In genomic region chr17:7176107-7176851, GRCh38 we compare ENCODE assay signal across 14 cellular contexts. TPM values are rescaled to one million over a fixed set of nuclear protein-coding genes. Genes with fewer than 3 reads are reported as not detected.
DNase-seq lines count a peak whose midpoint lies in the region; ATAC-seq and TF ChIP-seq lines count a peak whose summit lies in the region.
"Had no signal": no experiment of that assay in that cellular context is flagged by ENCODE, and none has a peak within 500 bp of the region (broad histone marks: within the 10 kb centered on the region; RNA-seq: fewer than 3 reads in every experiment).

No MANE protein-coding gene starts in this region.

- H3K9me2 ChIP-seq in hepatocyte (replicated peaks; ENCODE audit: insufficient read depth): no peaks in the 10 kb centered on the region

- no peaks in the 10 kb centered on the region for H3K9me3 ChIP-seq in hepatocyte (ENCODE audit: low read depth)
- H3K9me3 ChIP-seq in neural progenitor cell (ENCODE audit: low read depth): no peaks in the 10 kb centered on the region
- no peaks in the 10 kb centered on the region for H3K9me3 ChIP-seq in SJCRH30 (replicated peaks)

- H3K4me3 Mint-ChIP-seq in CD14-positive monocyte (no peak overlapping the region), WTC11 (no peak overlapping the region), neural progenitor cell (no peak overlapping the region)

- DNase-seq in CD14-positive monocyte (ENCODE audit: low spot score) (peak; percentile 13), WTC11 (ENCODE audit: low spot score) (no peak), hepatocyte (ENCODE audit: low spot score) (no peak), neural progenitor cell (ENCODE audit: low spot score) (no peak), GM03348 (ENCODE audit: low spot score) (no peak), SJCRH30 (no peak), substantia nigra (lab: John Stamatoyannopoulos, UW) (no peak)
- DNase-seq: AML-193; CD4-positive, alpha-beta T cell; DMS79; NCI-H2029; NCI-H510A; SIG-M5 had no signal

- H3K9me3 Mint-ChIP-seq in CD14-positive monocyte (peaks cover 0 to 5% (median 0%) of the 10 kb centered on the region in 7 donors), WTC11 (no peaks in the 10 kb centered on the region), neural progenitor cell (no peaks in the 10 kb centered on the region)
- H3K9me3 Mint-ChIP-seq: CD4-positive, alpha-beta T cell had no signal

- H4K20me1 ChIP-seq in hepatocyte (ENCODE audit: insufficient read depth, poor library complexity, severe bottlenecking) (no peaks in the 10 kb centered on the region), neural progenitor cell (ENCODE audit: low read depth) (no peaks in the 10 kb centered on the region)

- H3K27ac Mint-ChIP-seq in CD14-positive monocyte: no peak overlapping the region
- no peak overlapping the region for H3K27ac Mint-ChIP-seq in WTC11
- H3K27ac Mint-ChIP-seq in neural progenitor cell: no peak overlapping the region
- H3K27ac Mint-ChIP-seq: CD4-positive, alpha-beta T cell had no signal

- no peak overlapping the region for H3K9ac ChIP-seq in neural progenitor cell

- peaks cover 0 to 12% of the 10 kb centered on the region in 2 donors for H3K36me3 Mint-ChIP-seq in CD14-positive monocyte
- no peaks in the 10 kb centered on the region; the same call in none of the 2 replicates for H3K36me3 Mint-ChIP-seq in WTC11
- peaks cover 3% of the 10 kb centered on the region for H3K36me3 Mint-ChIP-seq in neural progenitor cell

- no peaks in the 10 kb centered on the region for H3K36me3 ChIP-seq in hepatocyte (replicated peaks; ENCODE audit: insufficient read depth, low read depth)
- H3K36me3 ChIP-seq in neural progenitor cell: no peaks in the 10 kb centered on the region
- H3K36me3 ChIP-seq in SJCRH30: no peaks in the 10 kb centered on the region

- ATAC-seq in WTC11: no peak
- ATAC-seq in HG02840 (IDR thresholded peaks at IDR 0.05; ENCODE audit: low FRiP score, unreplicated experiment): no peak

- H3K4me1 Mint-ChIP-seq in CD14-positive monocyte (peaks cover 21% of the 10 kb centered on the region), WTC11 (peaks cover 12% of the 10 kb centered on the region), neural progenitor cell (peaks cover 23% of the 10 kb centered on the region)

- CTCF ChIA-PET in WTC11 (lab: Charles Lee): interaction anchor here (1.0 to 4.5 kb wide), 23 partner anchors 9 to 177 kb away, joined by 3 to 75 read pairs (median 10); partner anchors contain the start of genes ACADVL, DLG4, SLC16A11 and SLC16A13

- peaks cover 9% of the 10 kb centered on the region for H3K4me1 ChIP-seq in hepatocyte (ENCODE audit: insufficient read depth)
- H3K4me1 ChIP-seq in neural progenitor cell: peaks cover 11% of the 10 kb centered on the region
- H3K4me1 ChIP-seq in SJCRH30: no peaks in the 10 kb centered on the region

- H3K79me2 ChIP-seq in hepatocyte (no peaks in the 10 kb centered on the region), neural progenitor cell (ENCODE audit: low read depth) (no peaks in the 10 kb centered on the region)

- H3K4me3 ChIP-seq in hepatocyte (peak overlapping the region; percentile 1), neural progenitor cell (peak overlapping the region; percentile 65), SJCRH30 (no peak overlapping the region)

- intact Hi-C loops in CD14-positive monocyte (cut with micrococcal nuclease): loop anchor here (2.0 to 10.0 kb wide), 2 partner anchors 131 to 261 kb away; partner anchors contain the start of gene SLC16A11 (in 1 of the 2)

- no peak for TF ChIP-seq CTCF in CD14-positive monocyte (IDR thresholded peaks at IDR 0.05)
- no peak for TF ChIP-seq CTCF in WTC11 (IDR thresholded peaks at IDR 0.05)
- TF ChIP-seq CTCF in hepatocyte (IDR thresholded peaks at IDR 0.05; ENCODE audit: poor library complexity): no peak
- TF ChIP-seq CTCF in neural progenitor cell (IDR thresholded peaks at IDR 0.05): no peak

- H3K27ac ChIP-seq in hepatocyte: no peak overlapping the region
- no peak overlapping the region for H3K27ac ChIP-seq in neural progenitor cell
- no peak overlapping the region for H3K27ac ChIP-seq in SJCRH30
- no peak overlapping the region for H3K27ac ChIP-seq in substantia nigra (ENCODE audit: low read depth, low read length, poor library complexity, severe bottlenecking)

- H3K27me3 Mint-ChIP-seq in CD14-positive monocyte (ENCODE audit: low read depth in 3 of 3): peaks cover 16 to 19% (median 19%) of the 10 kb centered on the region in 3 donors
- H3K27me3 Mint-ChIP-seq in WTC11 (ENCODE audit: low read depth): peaks cover 10% of the 10 kb centered on the region
- H3K27me3 Mint-ChIP-seq in neural progenitor cell (ENCODE audit: insufficient read depth, low read depth): peaks cover 2% of the 10 kb centered on the region
- H3K27me3 Mint-ChIP-seq: CD4-positive, alpha-beta T cell had no signal

- 91% methylated on average over 1 of the region's 1 CpG for WGBS in hepatocyte (ENCODE audit: low lambda C conversion rate, missing lambda C conversion rate)

- POLR2A ChIA-PET in WTC11 (lab: Charles Lee): interaction anchor here (1.9 kb wide), 1 partner anchor 134 kb away, joined by 4 read pairs; no protein-coding TSS in a partner anchor

- H3K4me2 ChIP-seq in hepatocyte (peak overlapping the region; percentile 87), neural progenitor cell (peak overlapping the region; percentile 96)

- no peaks in the 10 kb centered on the region for H3K27me3 ChIP-seq in hepatocyte
- H3K27me3 ChIP-seq in neural progenitor cell: peaks cover 57% of the 10 kb centered on the region
- H3K27me3 ChIP-seq in SJCRH30: no peaks in the 10 kb centered on the region

- peak overlapping the region; percentile 49 for H2AFZ ChIP-seq in hepatocyte
- peak overlapping the region; percentile 99 for H2AFZ ChIP-seq in neural progenitor cell (replicated peaks)

- peaks cover 27% of the 10 kb centered on the region for H3F3A ChIP-seq in neural progenitor cell (ENCODE audit: low read depth)

TF ChIP-seq in WTC11, 78 proteins besides CTCF, POLR2A, EP300 and RAD21:
- TF ChIP-seq NFE2L1 (CRISPR knock-in tag; IDR thresholded peaks at IDR 0.05) (0 out of 2 replicates have a peak, but pooled peaks have one; percentile 8), CREB1 (CRISPR knock-in tag; IDR thresholded peaks at IDR 0.05) (0 out of 2 replicates have a peak, but pooled peaks have one; percentile 18), SP1 (CRISPR knock-in tag; conservative IDR thresholded peaks at IDR 0.05) (no peak)
TF ChIP-seq in WTC11: peak in this region for 2.

RNA-seq across cellular contexts. Expression of gene ASGR1, which starts 2.9 kb away (rescaled TPM):
- polyA plus RNA-seq in CD14-positive monocyte (100 to 1,000 TPM; 114 to 126 TPM), hepatocyte (113 and 140 TPM in 2 replicates)
- total RNA-seq in WTC11 (2021) (13.3 to 17.7 TPM (median 15.8 TPM) in 3 replicates), hepatocyte (59.6 and 74.0 TPM in 2 replicates), neural progenitor cell (ENCODE audit: low replicate concordance) (3.1 and 4.4 TPM in 2 replicates)
- total RNA-seq in SJCRH30 (2014; rRNA removed; shearing (Covaris generic)): 0.79 and 0.84 TPM in 2 replicates

RNA-seq across cellular contexts. Expression of gene DLG4, which starts 43.4 kb away (rescaled TPM):
- polyA plus RNA-seq in CD14-positive monocyte (under 1 TPM; 0.37 to 0.39 TPM), hepatocyte (2.9 and 7.6 TPM in 2 replicates)
- total RNA-seq in WTC11 (2021) (47.1 to 59.7 TPM (median 48.0 TPM) in 3 replicates), hepatocyte (8.4 and 10.7 TPM in 2 replicates), neural progenitor cell (ENCODE audit: low replicate concordance) (23.5 and 50.5 TPM in 2 replicates)
- total RNA-seq in SJCRH30 (2014; rRNA removed; shearing (Covaris generic)): 1.9 and 3.9 TPM in 2 replicates

RNA-seq across cellular contexts. Expression of gene ACADVL, which starts 43.5 kb away (rescaled TPM):
- polyA plus RNA-seq in CD14-positive monocyte (100 to 1,000 TPM; 152 to 154 TPM), hepatocyte (1,250 and 1,676 TPM in 2 replicates)
- total RNA-seq in WTC11 (2021) (213 to 236 TPM (median 221 TPM) in 3 replicates), hepatocyte (298 and 469 TPM in 2 replicates), neural progenitor cell (ENCODE audit: low replicate concordance) (86.7 and 194 TPM in 2 replicates)
- total RNA-seq in SJCRH30 (2014; rRNA removed; shearing (Covaris generic)): 44.6 and 64.2 TPM in 2 replicates

RNA-seq across cellular contexts. Expression of gene DVL2, which starts 58.0 kb away (rescaled TPM):
- polyA plus RNA-seq in CD14-positive monocyte (1 to 10 TPM; 7.0 to 7.8 TPM), hepatocyte (74.6 and 74.7 TPM in 2 replicates)
- total RNA-seq in WTC11 (2021) (57.6 to 67.3 TPM (median 59.8 TPM) in 3 replicates), hepatocyte (56.1 and 62.1 TPM in 2 replicates), neural progenitor cell (ENCODE audit: low replicate concordance) (43.9 and 113 TPM in 2 replicates)
- 33.4 and 39.0 TPM in 2 replicates for total RNA-seq in SJCRH30 (2014; rRNA removed; shearing (Covaris generic))
